In the genomic region with DNA sequence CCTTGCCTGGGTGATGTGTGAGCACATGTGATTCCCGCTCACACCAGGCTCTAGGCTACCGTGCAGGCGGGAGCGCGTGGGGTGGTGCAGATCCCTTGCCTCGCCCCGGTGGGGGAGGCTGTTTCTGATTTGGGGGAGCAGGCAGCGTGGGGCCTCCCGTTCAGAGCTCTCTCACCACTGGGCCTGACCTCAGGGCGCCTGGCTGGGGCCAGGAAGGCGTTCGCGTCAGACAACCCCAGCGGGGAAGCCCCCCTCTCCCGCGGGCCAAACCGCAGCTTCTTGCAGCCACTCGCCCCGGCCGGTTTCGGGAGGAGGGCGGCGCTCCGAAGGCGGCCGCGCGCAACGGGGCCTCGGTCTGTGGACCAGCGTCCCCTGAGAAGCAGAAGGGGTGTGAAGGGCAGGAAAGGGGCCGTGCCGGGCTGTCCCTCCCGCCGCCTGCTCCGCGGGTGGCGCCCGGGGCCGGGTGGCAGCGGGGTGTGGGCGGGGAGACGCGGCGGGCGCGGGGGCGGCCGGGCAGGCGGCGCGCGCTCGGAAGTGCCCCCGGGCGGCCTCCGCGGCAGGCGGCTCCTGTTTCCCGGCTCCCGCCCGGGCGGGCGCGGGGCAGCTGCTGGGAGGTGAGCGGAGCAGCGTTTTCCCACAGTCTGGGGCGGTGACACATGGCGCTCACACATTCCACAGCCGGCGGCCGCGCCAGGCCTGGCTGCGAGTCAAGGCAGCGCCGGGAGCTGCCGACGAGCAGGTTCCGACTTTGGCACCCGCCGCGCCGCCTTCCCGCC, we compare ENCODE assay signal across 8 cellular contexts.
DNase-seq lines count a peak whose midpoint lies in the region; ATAC-seq, FAIRE-seq and TF ChIP-seq lines count a peak whose summit lies in the region.

No MANE protein-coding gene starts in this region.

- H3K4me3 ChIP-seq in PC-9 (peak overlapping the region; percentile 59; the same call in 1 of the 2 replicates), neutrophil (ENCODE audit: low read depth in 1 of 2, low read length in 1 of 2) (peak overlapping the region; percentile 51 to 53)

- H4K20me1 ChIP-seq in PC-9 (ENCODE audit: insufficient read depth): no peaks in the 10 kb centered on the region

- DNase-seq in DMS114 treated with DMSO at 0.1 percent for 48 hours (lab: John Stamatoyannopoulos, UW; ENCODE audit: unreplicated experiment) (peak; percentile 31), HS-5 (ENCODE audit: low read depth) (peak; percentile 46), PC-9 (peak; percentile 92 to 97), activated gamma-delta T cell (lab: John Stamatoyannopoulos, UW) (peak; percentile 19), frontal cortex (ENCODE audit: low spot score in 2 of 2) (peak; percentile 83 to 85), substantia nigra (lab: John Stamatoyannopoulos, UW) (peak in 46 of 49 donors; percentile 11 to 87 (median 66))

- H3K9me3 ChIP-seq in PC-9 (ENCODE audit: insufficient read depth, low read depth) (no peaks in the 10 kb centered on the region), neutrophil (no peaks in the 10 kb centered on the region)

- no peaks in the 10 kb centered on the region for H3K27me3 ChIP-seq in PC-9 (ENCODE audit: insufficient read depth, low read depth)
- H3K27me3 ChIP-seq in neutrophil: peaks cover 53% of the 10 kb centered on the region

- ATAC-seq in GM21367 (IDR thresholded peaks at IDR 0.05; ENCODE audit: unreplicated experiment): peak; percentile 89

- H3K9me2 ChIP-seq in PC-9 (ENCODE audit: insufficient read depth): no peaks in the 10 kb centered on the region

- peaks cover 47% of the 10 kb centered on the region for H3K4me1 ChIP-seq in PC-9 (replicated peaks; ENCODE audit: insufficient read depth)
- peaks cover 11 to 13% of the 10 kb centered on the region in 2 experiments for H3K4me1 ChIP-seq in neutrophil (ENCODE audit: control insufficient read depth in 1 of 2, insufficient read depth in 1 of 2, low read depth in 1 of 2, low read length in 1 of 2)

- CTCF ChIA-PET in PC-9 (lab: Charles Lee): interaction anchor here (0.5 to 1.5 kb wide), 3 partner anchors 8 to 51 kb away, joined by 3 to 13 read pairs (median 4); no protein-coding TSS in a partner anchor

- no peaks in the 10 kb centered on the region for H3K36me3 ChIP-seq in PC-9 (ENCODE audit: low read depth)
- H3K36me3 ChIP-seq in neutrophil: no peaks in the 10 kb centered on the region

- H3K27ac ChIP-seq in PC-9 (peak overlapping the region; percentile 74), neutrophil (no peak overlapping the region), substantia nigra (ENCODE audit: low read depth, low read length, poor library complexity, severe bottlenecking) (peak overlapping the region; percentile 82)

- BruUV-seq in PC-9 (replicated peaks; lab: Mats Ljungman, UMichigan): no TSS peak

- intact Hi-C loops in PC-9 (cut with micrococcal nuclease; ENCODE audit: unreplicated experiment): loop anchor here (1.0 to 5.0 kb wide), 10 partner anchors 40 to 290 kb away; no protein-coding TSS in a partner anchor

- TF ChIP-seq CTCF in PC-9 (conservative IDR thresholded peaks at IDR 0.05) (no peak), neutrophil (IDR thresholded peaks at IDR 0.05) (no peak)

- H2AFZ ChIP-seq in PC-9: peak overlapping the region; percentile 58; the same call in 1 of the 2 replicates

- peak overlapping the region; percentile 88 for H3K4me2 ChIP-seq in PC-9

- FAIRE-seq in frontal cortex (lab: Jason Lieb, UNC): no peak

- peaks cover 56% of the 10 kb centered on the region for H3F3A ChIP-seq in PC-9 (ENCODE audit: insufficient read depth, low read depth)

- POLR2A ChIA-PET in PC-9 (lab: Charles Lee; ENCODE audit: unreplicated experiment): interaction anchor here (0.5 to 0.7 kb wide), 9 partner anchors 19 to 245 kb away, joined by 3 to 7 read pairs (median 4); no protein-coding TSS in a partner anchor

- H3K79me2 ChIP-seq in PC-9 (ENCODE audit: low read depth): no peaks in the 10 kb centered on the region

Comparison
In these comparisons a context has a peak if more than half of its experiments do, and no peak if none do; other contexts are left out.
1. DNase-seq: peak in every context shown above with its lines; median percentile 94 in PC-9; 84 in frontal cortex; 66 in substantia nigra; 46 in HS-5; 31 in DMS114 treated with DMSO at 0.1 percent for 48 hours; 19 in activated gamma-delta T cell.